In genomic region chr18:51196116-51196810, GRCh38 we compare ENCODE assay signal across 8 cellular contexts. TPM values are rescaled to one million over a fixed set of nuclear protein-coding genes. Genes with fewer than 3 reads are reported as not detected.
DNase-seq lines count a peak whose midpoint lies in the region; ATAC-seq and TF ChIP-seq lines count a peak whose summit lies in the region.

No MANE protein-coding gene starts in this region.

- TF ChIP-seq EP300 in stomach (IDR thresholded peaks at IDR 0.05) = no peak

- CTCF ChIA-PET in A673 (lab: Charles Lee) = no interaction called here

- 0 to 1% methylated on average over 52 to 66 of the region's 67 CpGs for WGBS in esophagus, 2 donors
- WGBS in stomach, 5 donors = 0% methylated on average over 31 to 66 of the region's 67 CpGs

- no peaks in the 10 kb centered on the region for H3K27me3 Mint-ChIP-seq in naive thymus-derived CD8-positive, alpha-beta T cell

- ATAC-seq in GM19324 (IDR thresholded peaks at IDR 0.05; ENCODE audit: low FRiP score, unreplicated experiment) = peak; percentile 1
- peak in 1 of 2 donors; percentile 2 for ATAC-seq in naive thymus-derived CD8-positive, alpha-beta T cell

- DNase-seq in A673 (ENCODE audit: low spot score) (no peak), Kasumi-1 (lab: John Stamatoyannopoulos, UW) (peak; percentile 27 to 52), activated T-cell treated with anti-CD3 and anti-CD28 coated beads for 48 hours (ENCODE audit: low read depth) (peak; percentile 39), stomach (peak; percentile 52), amniotic stem cell (lab: John Stamatoyannopoulos, UW) (no peak)
- DNase-seq in naive thymus-derived CD8-positive, alpha-beta T cell = peak; percentile 16 to 65 (median 30)

- H3K27ac ChIP-seq in A673 (ENCODE audit: low read depth, low read length, poor library complexity, severe bottlenecking) (peak overlapping the region; percentile 85), esophagus (ENCODE audit: low read depth in 2 of 2, low read length in 1 of 2) (peak overlapping the region; percentile 99 to 100), stomach (peak overlapping the region; percentile 96 to 100 (median 98))

- H3K9me3 ChIP-seq in A673 (ENCODE audit: low read depth, low read length, poor library complexity, severe bottlenecking) = peaks cover 3% of the 10 kb centered on the region
- no peaks in the 10 kb centered on the region for H3K9me3 ChIP-seq in esophagus (ENCODE audit: control insufficient read depth in 2 of 2, insufficient read depth in 1 of 2, low read depth in 1 of 2, low read length in 1 of 2)
- no peaks in the 10 kb centered on the region for H3K9me3 ChIP-seq in stomach

- H3K9me3 Mint-ChIP-seq in naive thymus-derived CD8-positive, alpha-beta T cell = no peaks in the 10 kb centered on the region

- H3K36me3 Mint-ChIP-seq in naive thymus-derived CD8-positive, alpha-beta T cell = no peaks in the 10 kb centered on the region

- H3K27me3 ChIP-seq in A673 (replicated peaks; ENCODE audit: insufficient read depth, low read depth, low read length, poor library complexity) (no peaks in the 10 kb centered on the region), esophagus (ENCODE audit: control insufficient read depth in 1 of 2, insufficient read depth in 2 of 2, low read length in 2 of 2) (no peaks in the 10 kb centered on the region), stomach (no peaks in the 10 kb centered on the region)

- H3K27ac Mint-ChIP-seq in naive thymus-derived CD8-positive, alpha-beta T cell = peak overlapping the region; percentile 77 to 97 (median 94)

- BruUV-seq in A673 (replicated peaks; lab: Mats Ljungman, UMichigan) = TSS peak; percentile 89

- H3K4me3 ChIP-seq in A673 (ENCODE audit: low read depth, low read length, poor library complexity, severe bottlenecking) (peak overlapping the region; percentile 76), esophagus (ENCODE audit: low read depth in 1 of 2, low read length in 2 of 2) (peak overlapping the region; percentile 82 to 94), stomach (peak overlapping the region; percentile 77 to 93 (median 92))

- TF ChIP-seq POLR2A in stomach (IDR thresholded peaks at IDR 0.05) = no peak

- H3K4me1 Mint-ChIP-seq in naive thymus-derived CD8-positive, alpha-beta T cell = peaks cover 21 to 55% (median 45%) of the 10 kb centered on the region in 4 donors

- no peaks in the 10 kb centered on the region for H3K36me3 ChIP-seq in A673 (ENCODE audit: insufficient read depth, low read length, poor library complexity, severe bottlenecking)
- H3K36me3 ChIP-seq in esophagus (ENCODE audit: control insufficient read depth in 2 of 2, insufficient read depth in 2 of 2, low read length in 1 of 2) = no peaks in the 10 kb centered on the region
- no peaks in the 10 kb centered on the region for H3K36me3 ChIP-seq in stomach

- intact Hi-C loops in A673 (cut with micrococcal nuclease; ENCODE audit: unreplicated experiment) (loop anchor here (5.0 kb wide), 1 partner anchor 81 kb away; no protein-coding TSS in a partner anchor), stomach (cut with DNase I; ENCODE audit: low total_unique reads) (no loop called here)

- peaks cover 29% of the 10 kb centered on the region for H3K4me1 ChIP-seq in A673 (ENCODE audit: insufficient read depth, low read length, poor library complexity, severe bottlenecking)
- H3K4me1 ChIP-seq in esophagus (ENCODE audit: control insufficient read depth in 2 of 2, insufficient read depth in 2 of 2, low read length in 1 of 2) = no peaks in the 10 kb centered on the region
- peaks cover 16 to 46% (median 35%) of the 10 kb centered on the region in 4 donors for H3K4me1 ChIP-seq in stomach

- peak overlapping the region; percentile 68 to 98 (median 94) for H3K4me3 Mint-ChIP-seq in naive thymus-derived CD8-positive, alpha-beta T cell

- TF ChIP-seq CTCF in A673 (conservative IDR thresholded peaks at IDR 0.05; ENCODE audit: low read depth, low read length) (no peak), stomach (IDR thresholded peaks at IDR 0.05) (no peak)

- POLR2A ChIA-PET in A673 (lab: Charles Lee; ENCODE audit: low non-redundant PET) = no interaction called here
- POLR2A ChIA-PET in naive thymus-derived CD8-positive, alpha-beta T cell (lab: Charles Lee) = interaction anchor here (0.6 to 5.3 kb wide), 14 partner anchors 8 to 318 kb away, joined by 3 to 80 read pairs (median 6); partner anchors contain the start of genes ELAC1, ME2 and SMAD4

RNA-seq across cellular contexts. Expression of gene MEX3C, which starts 1.2 kb away (rescaled TPM):
- 55.9 and 60.2 TPM in 2 replicates for total RNA-seq in A673 (2021)
- polyA plus RNA-seq in esophagus = 1 to 10 TPM; 8.0 to 8.1 TPM
- 10 to 100 TPM; 54.3 to 57.6 TPM for total RNA-seq in naive thymus-derived CD8-positive, alpha-beta T cell
- polyA plus RNA-seq in naive thymus-derived CD8-positive, alpha-beta T cell = 1 to 10 TPM; 1.7 to 7.4 (median 6.9) TPM
- total RNA-seq in stomach = 10 to 100 TPM; 13.4 to 45.2 (median 30.7) TPM
- 10 to 100 TPM in 2 of 3 donors, 1 to 10 TPM in 1; 7.2 to 15.3 (median 11.0) TPM for polyA plus RNA-seq in stomach

Comparison
In these comparisons a context has a peak if more than half of its experiments do, and no peak if none do; other contexts are left out.
1. DNase-seq: peak in Kasumi-1 (2 of 2), activated T-cell treated with anti-CD3 and anti-CD28 coated beads for 48 hours (single experiment), naive thymus-derived CD8-positive, alpha-beta T cell (10 of 10) and stomach (single experiment); none in A673 (single experiment) and amniotic stem cell (single experiment).
2. Peak in every context shown above with its lines, with median percentiles within 50 percentile points of each other: H3K27ac ChIP-seq and H3K4me3 ChIP-seq.